In genomic region chr7:130141161-130141857, GRCh38 we compare ENCODE assay signal across 8 cellular contexts.
A peak's percentile ranks its signal among the peaks of the same experiment; 100 is the strongest.
DNase-seq lines count a peak whose midpoint lies in the region; ATAC-seq and TF ChIP-seq lines count a peak whose summit lies in the region.

No MANE protein-coding gene starts in this region.

- H4K20me1 ChIP-seq in PC-9 (ENCODE audit: insufficient read depth) = no peaks in the 10 kb centered on the region

- H3K4me1 ChIP-seq in ectodermal cell (ENCODE audit: control insufficient read depth, insufficient read depth, low read length) = peaks cover 21% of the 10 kb centered on the region
- H3K4me1 ChIP-seq in left lung = peaks cover 22 to 24% of the 10 kb centered on the region in 2 donors
- peaks cover 5% of the 10 kb centered on the region; the same call in 1 of the 2 replicates for H3K4me1 ChIP-seq in PC-9 (replicated peaks; ENCODE audit: insufficient read depth)

- H3K27ac ChIP-seq in ectodermal cell (ENCODE audit: insufficient read depth, low read depth, low read length, poor library complexity, severe bottlenecking) (peak overlapping the region; percentile 85), left lung (peak overlapping the region; percentile 75 to 89), PC-9 (no peak overlapping the region)

- CTCF ChIA-PET in Calu3 (lab: Charles Lee) = no interaction called here
- CTCF ChIA-PET in PC-9 (lab: Charles Lee) = no interaction called here

- H3K27me3 Mint-ChIP-seq in Calu3 (ENCODE audit: unreplicated experiment) = no peaks in the 10 kb centered on the region

- peaks cover 9% of the 10 kb centered on the region; the same call in 1 of the 2 replicates for H3F3A ChIP-seq in PC-9 (ENCODE audit: insufficient read depth, low read depth)

- H3K4me3 Mint-ChIP-seq in Calu3 (ENCODE audit: low read depth, unreplicated experiment) = peak overlapping the region; percentile 54

- no peaks in the 10 kb centered on the region for H3K4me1 Mint-ChIP-seq in Calu3 (ENCODE audit: low read depth, unreplicated experiment)

- DNase-seq in Calu3 (peak; percentile 61), HCEC 1CT (peak; percentile 49), left lung (peak; percentile 89), NCI-H1092 (lab: John Stamatoyannopoulos, UW) (no peak), PC-9 (no peak)
- DNase-seq in activated CD4-positive, alpha-beta T cell treated with anti-CD3 and anti-CD28 coated beads for 4 hours = peak; percentile 24 to 29
- peak; percentile 31 for DNase-seq in stimulated activated CD4-positive, alpha-beta T cell treated with anti-CD3 and anti-CD28 coated beads, Interleukin-1b, Interleukin-23, amount 100 ng/mL, for 48 hours

- no peak overlapping the region for H2AFZ ChIP-seq in PC-9

- H3K36me3 ChIP-seq in ectodermal cell (ENCODE audit: control insufficient read depth, insufficient read depth, low read length) (no peaks in the 10 kb centered on the region), left lung (peaks cover 0 to 31% of the 10 kb centered on the region in 2 donors), PC-9 (ENCODE audit: low read depth) (no peaks in the 10 kb centered on the region)

- intact Hi-C loops in Calu3 (cut with micrococcal nuclease; ENCODE audit: unreplicated experiment) = no loop called here
- intact Hi-C loops in left lung (cut with DNase I) = no loop called here
- intact Hi-C loops in PC-9 (cut with micrococcal nuclease; ENCODE audit: unreplicated experiment) = no loop called here

- H3K9me2 ChIP-seq in PC-9 (ENCODE audit: insufficient read depth) = no peaks in the 10 kb centered on the region

- ATAC-seq in left lung = peak; percentile 83

- WGBS in ectodermal cell, 2 experiments = 20 to 27% methylated on average over 38 to 39 of the region's 39 CpGs

- peaks cover 13% of the 10 kb centered on the region for H3K36me3 Mint-ChIP-seq in Calu3 (ENCODE audit: insufficient read depth, unreplicated experiment)

- H3K4me2 ChIP-seq in PC-9 = no peak overlapping the region

- H3K27ac Mint-ChIP-seq in Calu3 (ENCODE audit: unreplicated experiment) = peak overlapping the region; percentile 42

- TF ChIP-seq CTCF in Calu3 (IDR thresholded peaks at IDR 0.05; ENCODE audit: unreplicated experiment) (no peak), left lung (IDR thresholded peaks at IDR 0.05) (no peak), PC-9 (conservative IDR thresholded peaks at IDR 0.05) (no peak)

- H3K27me3 ChIP-seq in ectodermal cell (ENCODE audit: control insufficient read depth, insufficient read depth, low read length, poor library complexity, severe bottlenecking) (no peaks in the 10 kb centered on the region), left lung (no peaks in the 10 kb centered on the region), PC-9 (ENCODE audit: insufficient read depth, low read depth) (no peaks in the 10 kb centered on the region)

- H3K4me3 ChIP-seq in ectodermal cell (ENCODE audit: insufficient read depth, low read depth, low read length) (peak overlapping the region; percentile 11), left lung (peak overlapping the region; percentile 25 to 36), PC-9 (no peak overlapping the region)

- POLR2A ChIA-PET in PC-9 (lab: Charles Lee; ENCODE audit: unreplicated experiment) = no interaction called here

- H3K9me3 ChIP-seq in ectodermal cell (ENCODE audit: control insufficient read depth, low read length) (no peaks in the 10 kb centered on the region), left lung (no peaks in the 10 kb centered on the region), PC-9 (ENCODE audit: insufficient read depth, low read depth) (no peaks in the 10 kb centered on the region)

- H3K79me2 ChIP-seq in PC-9 (ENCODE audit: low read depth) = no peaks in the 10 kb centered on the region

- BruUV-seq in Calu3 (replicated peaks; lab: Mats Ljungman, UMichigan) = no TSS peak
- no TSS peak for BruUV-seq in PC-9 (replicated peaks; lab: Mats Ljungman, UMichigan)

- H3K9me3 Mint-ChIP-seq in Calu3 (ENCODE audit: low read depth, unreplicated experiment) = no peaks in the 10 kb centered on the region

Comparison
In these comparisons a context has a peak if more than half of its experiments do, and no peak if none do; other contexts are left out.
1. DNase-seq: peak in Calu3 (single experiment), HCEC 1CT (single experiment), activated CD4-positive, alpha-beta T cell treated with anti-CD3 and anti-CD28 coated beads for 4 hours (2 of 2), left lung (2 of 2) and stimulated activated CD4-positive, alpha-beta T cell treated with anti-CD3 and anti-CD28 coated beads, Interleukin-1b, Interleukin-23, amount 100 ng/mL, for 48 hours (single experiment); none in NCI-H1092 (single experiment) and PC-9 (0 of 2).